In genomic region chr15:90167121-90167520, GRCh38 we compare ENCODE assay signal across 21 cellular contexts.
"Had no signal": no experiment of that assay in that cellular context is flagged by ENCODE, and none has a peak within 500 bp of the region (broad histone marks: within the 10 kb centered on the region; RNA-seq: fewer than 3 reads in every experiment).

No MANE protein-coding gene starts in this region.

- H3K9me3 Mint-ChIP-seq: activated CD4-positive, alpha-beta memory T cell treated with anti-CD3 and anti-CD28 coated beads for 36 hours; activated naive CD4-positive, alpha-beta T cell treated with anti-CD3 and anti-CD28 coated beads, Interleukin-2, amount 10 ng/mL, durations not matched to agents 7 days and 5 days; natural killer cell treated with Interleukin-12 subunit alpha and Interleukin-12 subunit beta and Interleukin-15 and Interleukin-18, amount 100 ng/mL, for 72 hours had no signal

- H3K4me3 ChIP-seq: cardiac muscle cell, gastrocnemius medialis, ovary, prostate gland, spleen, thoracic aorta had no signal

- H3K27me3 ChIP-seq: cardiac muscle cell, gastrocnemius medialis, neutrophil, ovary, spleen had no signal

- H3K4me1 ChIP-seq: gastrocnemius medialis, prostate gland had no signal

- DNase-seq: activated CD4-positive, alpha-beta memory T cell treated with anti-CD3 and anti-CD28 coated beads for 36 hours; activated CD4-positive, alpha-beta T cell treated with anti-CD3 and anti-CD28 coated beads for 4 hours; activated CD4-positive, CD25-positive, alpha-beta regulatory T cell; activated effector memory CD4-positive, alpha-beta T cell treated with Interleukin-2 at 50 U/mL for 16 hours; activated naive CD4-positive, alpha-beta T cell treated with anti-CD3 and anti-CD28 coated beads, Interleukin-2, amount 10 ng/mL, durations not matched to agents 7 days and 5 days; activated T-cell treated with anti-CD3 and anti-CD28 coated beads, Interleukin-2, amount 50 U/mL, for 48 hours; amygdala; gastrocnemius medialis; head of caudate nucleus; left ventricle myocardium superior; ovary; spleen; stimulated activated CD4-positive, alpha-beta T cell treated with anti-CD3 and anti-CD28 coated beads, Interleukin-4, amount 100 ng/mL, for 1 hour; stimulated activated naive CD4-positive, alpha-beta T cell treated with Interleukin-2 at 50 U/mL for 16 hours; T-helper 17 cell had no signal

- FAIRE-seq: islet of Langerhans had no signal

- H3K27ac ChIP-seq: cardiac muscle cell, gastrocnemius medialis, neutrophil, ovary, thoracic aorta had no signal

- H3K36me3 ChIP-seq: cardiac muscle cell, gastrocnemius medialis, neutrophil, ovary, prostate gland, spleen, thoracic aorta had no signal

- H3K27ac Mint-ChIP-seq: activated CD4-positive, alpha-beta memory T cell treated with anti-CD3 and anti-CD28 coated beads for 36 hours; activated naive CD4-positive, alpha-beta T cell treated with anti-CD3 and anti-CD28 coated beads, Interleukin-2, amount 10 ng/mL, durations not matched to agents 7 days and 5 days; natural killer cell treated with Interleukin-12 subunit alpha and Interleukin-12 subunit beta and Interleukin-15 and Interleukin-18, amount 100 ng/mL, for 72 hours; T-helper 17 cell had no signal

- ATAC-seq: gastrocnemius medialis; left ventricle myocardium superior; natural killer cell treated with Interleukin-12 subunit alpha and Interleukin-12 subunit beta and Interleukin-15 and Interleukin-18, amount 100 ng/mL, for 72 hours; T-helper 17 cell had no signal

- H3K27me3 Mint-ChIP-seq: activated CD4-positive, alpha-beta memory T cell treated with anti-CD3 and anti-CD28 coated beads for 36 hours had no signal

- H3K9me3 ChIP-seq: gastrocnemius medialis, neutrophil, ovary, prostate gland, spleen, thoracic aorta had no signal

- H3K36me3 Mint-ChIP-seq: activated CD4-positive, alpha-beta memory T cell treated with anti-CD3 and anti-CD28 coated beads for 36 hours; activated naive CD4-positive, alpha-beta T cell treated with anti-CD3 and anti-CD28 coated beads, Interleukin-2, amount 10 ng/mL, durations not matched to agents 7 days and 5 days; natural killer cell treated with Interleukin-12 subunit alpha and Interleukin-12 subunit beta and Interleukin-15 and Interleukin-18, amount 100 ng/mL, for 72 hours had no signal

- H3K4me3 Mint-ChIP-seq: activated CD4-positive, alpha-beta memory T cell treated with anti-CD3 and anti-CD28 coated beads for 36 hours; activated naive CD4-positive, alpha-beta T cell treated with anti-CD3 and anti-CD28 coated beads, Interleukin-2, amount 10 ng/mL, durations not matched to agents 7 days and 5 days; natural killer cell treated with Interleukin-12 subunit alpha and Interleukin-12 subunit beta and Interleukin-15 and Interleukin-18, amount 100 ng/mL, for 72 hours; T-helper 17 cell had no signal
